Comparison of ENCODE assay signal across 8 cellular contexts in the genomic region with DNA sequence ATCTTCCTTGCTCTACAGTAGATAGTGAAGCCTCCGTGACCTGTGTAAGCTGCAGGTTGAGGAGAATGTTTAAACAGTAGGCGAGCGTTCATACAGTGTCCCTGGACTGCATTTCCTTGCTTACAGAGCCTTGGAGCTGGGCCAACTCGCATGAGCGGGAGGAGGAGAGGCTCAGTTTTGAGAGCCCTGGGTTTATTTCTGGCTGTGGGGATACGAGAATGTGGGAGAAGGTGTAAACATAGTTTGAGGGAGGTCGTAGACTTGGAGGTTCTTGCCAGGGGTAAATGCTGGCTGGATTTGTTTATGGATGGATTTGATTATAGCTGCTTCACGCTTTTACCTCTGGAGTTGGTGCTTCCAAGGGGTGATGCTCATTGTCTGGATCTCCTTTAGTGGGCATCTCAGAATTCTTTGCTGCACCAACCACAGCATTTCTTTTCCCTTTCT. TPM values are rescaled to one million over a fixed set of nuclear protein-coding genes. Genes with fewer than 3 reads are reported as not detected.
DNase-seq lines count a peak whose midpoint lies in the region; ATAC-seq, FAIRE-seq and TF ChIP-seq lines count a peak whose summit lies in the region.

No MANE protein-coding gene starts in this region.

- intact Hi-C loops in ovary (cut with DNase I), result no loop called here

- H3K4me1 ChIP-seq in Peyer's patch, result peaks cover 0 to 65% (median 1%) of the 10 kb centered on the region in 4 donors
- peaks cover 29 to 93% (median 46%) of the 10 kb centered on the region in 3 donors for H3K4me1 ChIP-seq in gastroesophageal sphincter
- peaks cover 32% of the 10 kb centered on the region for H3K4me1 ChIP-seq in ovary (ENCODE audit: insufficient read depth)

- H3K9me3 ChIP-seq in Peyer's patch, result no peaks in the 10 kb centered on the region
- no peaks in the 10 kb centered on the region for H3K9me3 ChIP-seq in gastroesophageal sphincter
- no peaks in the 10 kb centered on the region for H3K9me3 ChIP-seq in ovary

- TF ChIP-seq EP300 in gastroesophageal sphincter (IDR thresholded peaks at IDR 0.05) (no peak), ovary (IDR thresholded peaks at IDR 0.05) (no peak)

- H3K36me3 ChIP-seq in Peyer's patch, result no peaks in the 10 kb centered on the region
- H3K36me3 ChIP-seq in gastroesophageal sphincter, result peaks cover 0 to 6% of the 10 kb centered on the region in 2 donors
- H3K36me3 ChIP-seq in ovary, result no peaks in the 10 kb centered on the region

- no peaks in the 10 kb centered on the region for H3K27me3 ChIP-seq in Peyer's patch
- no peaks in the 10 kb centered on the region for H3K27me3 ChIP-seq in gastroesophageal sphincter
- H3K27me3 ChIP-seq in ovary, result no peaks in the 10 kb centered on the region

- 22 to 30% methylated on average over 3 to 7 of the region's 8 CpGs for WGBS in gastroesophageal sphincter (ENCODE audit: low coverage in 1 of 2), 2 donors
- WGBS in ovary, 3 donors, result 3 to 14% (median 4%) methylated on average over 8 of the region's 8 CpGs

- TF ChIP-seq POLR2A in Peyer's patch (IDR thresholded peaks at IDR 0.05) (no peak), gastroesophageal sphincter (IDR thresholded peaks at IDR 0.05) (no peak), ovary (IDR thresholded peaks at IDR 0.05) (no peak)

- peak overlapping the region in 3 of 4 donors; percentile 34 to 52 (median 41) for H3K27ac ChIP-seq in Peyer's patch
- H3K27ac ChIP-seq in gastroesophageal sphincter, result peak overlapping the region in 3 of 4 donors; percentile 34 to 59 (median 45)
- H3K27ac ChIP-seq in ovary, result no peak overlapping the region

- no peak for TF ChIP-seq CTCF in Peyer's patch (IDR thresholded peaks at IDR 0.05)
- TF ChIP-seq CTCF in gastroesophageal sphincter (IDR thresholded peaks at IDR 0.05), result no peak
- TF ChIP-seq CTCF in ovary (IDR thresholded peaks at IDR 0.05), result no peak

- no peak for ATAC-seq in gastroesophageal sphincter

- no peak for FAIRE-seq in GM19239 (lab: Jason Lieb, UNC)

- DNase-seq in ELR (ENCODE audit: low read depth) (peak; percentile 58), Peyer's patch (peak in 2 of 3 donors; percentile 74 to 77), ovary (peak; percentile 78 to 90 (median 86)), UCSD-AML1 (lab: John Stamatoyannopoulos, UW; ENCODE audit: unreplicated experiment) (no peak), retina (no peak), AG08395 (ENCODE audit: low spot score) (no peak), GM19239 (ENCODE audit: insufficient read length, low spot score) (no peak)

- peak overlapping the region in 1 of 4 donors; percentile 12 for H3K4me3 ChIP-seq in Peyer's patch
- H3K4me3 ChIP-seq in gastroesophageal sphincter, result no peak overlapping the region
- H3K4me3 ChIP-seq in ovary, result no peak overlapping the region

RNA-seq across cellular contexts. Expression of gene CRIM1, which starts 20.8 kb away (rescaled TPM):
- 100 to 1,000 TPM in 1 of 4 donors, 10 to 100 TPM in 3; 29.9 to 181 (median 63.6) TPM for total RNA-seq in Peyer's patch
- total RNA-seq in gastroesophageal sphincter, result 100 to 1,000 TPM; 150 to 342 (median 203) TPM
- 100 to 1,000 TPM in 1 of 7 donors, 10 to 100 TPM in 6; 58.6 to 134 (median 68.1) TPM for total RNA-seq in ovary
- 10 to 100 TPM; 38.4 to 65.0 TPM for polyA plus RNA-seq in ovary

Comparison
In these comparisons a context has a peak if more than half of its experiments do, and no peak if none do; other contexts are left out.
1. DNase-seq: peak in ELR (single experiment), Peyer's patch (2 of 3) and ovary (5 of 5); none in UCSD-AML1 (single experiment), retina (single experiment), AG08395 (single experiment) and GM19239 (single experiment).
2. H3K27ac ChIP-seq: peak in Peyer's patch (3 of 4) and gastroesophageal sphincter (3 of 4); none in ovary (0 of 2).